Comparison of ENCODE assay signal across 16 cellular contexts in genomic region chr5:92800360-92800759, GRCh38.
A peak's percentile ranks its signal among the peaks of the same experiment; 100 is the strongest.
DNase-seq lines count a peak whose midpoint lies in the region; ATAC-seq and TF ChIP-seq lines count a peak whose summit lies in the region.
"Had no signal": no experiment of that assay in that cellular context is flagged by ENCODE, and none has a peak within 500 bp of the region (broad histone marks: within the 10 kb centered on the region; RNA-seq: fewer than 3 reads in every experiment).

No MANE protein-coding gene starts in this region.

- no peaks in the 10 kb centered on the region for H3K79me2 ChIP-seq in PC-3 (ENCODE audit: low read length)

- no peak overlapping the region for H3K9ac ChIP-seq in PC-3 (ENCODE audit: low read length)

- no peaks in the 10 kb centered on the region for H3K9me2 ChIP-seq in PC-3 (replicated peaks; ENCODE audit: low read length)

- no peaks in the 10 kb centered on the region for H4K20me1 ChIP-seq in PC-3 (ENCODE audit: low read length)

- H3K27ac Mint-ChIP-seq in naive thymus-derived CD8-positive, alpha-beta T cell: no peak overlapping the region
- H3K27ac Mint-ChIP-seq: CD8-positive, alpha-beta T cell; GM23338; stimulated activated naive CD8-positive, alpha-beta T cell treated with anti-CD3 and anti-CD28 coated beads, Interleukin-15, Interleukin-2, amounts not matched to agents 100 ng/mL and 50 ng/mL, for 24 hours had no signal

- H3K4me1 ChIP-seq in PC-3 (ENCODE audit: insufficient read depth, low read length): no peaks in the 10 kb centered on the region
- H3K4me1 ChIP-seq: ascending aorta had no signal

- H2AFZ ChIP-seq in PC-3 (ENCODE audit: low read length): no peak overlapping the region
- H2AFZ ChIP-seq: GM23338 had no signal

- H3K36me3 ChIP-seq in PC-3 (ENCODE audit: low read depth, low read length): no peaks in the 10 kb centered on the region
- H3K36me3 ChIP-seq: ascending aorta had no signal

- CTCF ChIA-PET in PC-3 (lab: Charles Lee): no interaction called here

- DNase-seq in DMS53 treated with DMSO at 0.1 percent for 48 hours (lab: John Stamatoyannopoulos, UW; ENCODE audit: unreplicated experiment) (peak; percentile 60), NCI-H1417 (lab: John Stamatoyannopoulos, UW) (peak; percentile 3 to 73 (median 14)), PC-3 (no peak), fibroblast of villous mesenchyme (ENCODE audit: low read depth) (peak; percentile 93), SKM-1 (lab: John Stamatoyannopoulos, UW; ENCODE audit: unreplicated experiment) (no peak)
- DNase-seq in naive thymus-derived CD8-positive, alpha-beta T cell: no peak
- DNase-seq: activated T-cell treated with anti-CD3 and anti-CD28 coated beads, Interleukin-2, amount 50 U/mL, for 4 hours; CD8-positive, alpha-beta T cell; NCI-H82; psoas muscle; stimulated activated CD4-positive, alpha-beta T cell treated with anti-CD3 and anti-CD28 coated beads, Interleukin-4, amount 100 ng/mL, for 4 hours had no signal

- no peaks in the 10 kb centered on the region for H3K36me3 Mint-ChIP-seq in naive thymus-derived CD8-positive, alpha-beta T cell
- H3K36me3 Mint-ChIP-seq: CD8-positive, alpha-beta T cell had no signal

- ATAC-seq in PC-3 (peak; percentile 48), HG02973 (IDR thresholded peaks at IDR 0.05; ENCODE audit: unreplicated experiment) (no peak), HG03520 (IDR thresholded peaks at IDR 0.05; ENCODE audit: unreplicated experiment) (no peak)
- ATAC-seq in naive thymus-derived CD8-positive, alpha-beta T cell: no peak
- ATAC-seq: activated T-cell treated with anti-CD3 and anti-CD28 coated beads, Interleukin-2, amount 50 U/mL, for 4 hours; CD8-positive, alpha-beta T cell; GM23338; psoas muscle had no signal

- H3F3A ChIP-seq in PC-3 (ENCODE audit: low read length, unreplicated experiment): no peaks in the 10 kb centered on the region

- TF ChIP-seq CTCF in PC-3 (conservative IDR thresholded peaks at IDR 0.05; ENCODE audit: low read depth, low read length) (no peak), fibroblast of villous mesenchyme (IDR thresholded peaks at IDR 0.05; ENCODE audit: insufficient read depth, low read depth, low read length) (no peak)

- H3K27me3 ChIP-seq in PC-3 (ENCODE audit: low read length): no peaks in the 10 kb centered on the region
- H3K27me3 ChIP-seq: ascending aorta had no signal

- H3K4me3 ChIP-seq in PC-3 (ENCODE audit: low read length): no peak overlapping the region
- no peak overlapping the region for H3K4me3 ChIP-seq in fibroblast of villous mesenchyme (ENCODE audit: low read depth, low read length)
- H3K4me3 ChIP-seq: ascending aorta, GM23338, psoas muscle had no signal

- H3K27ac ChIP-seq in PC-3 (ENCODE audit: low read length): no peak overlapping the region
- H3K27ac ChIP-seq: ascending aorta, psoas muscle had no signal

- no peak overlapping the region for H3K4me2 ChIP-seq in PC-3 (ENCODE audit: low read length)
- H3K4me2 ChIP-seq: GM23338 had no signal

- POLR2A ChIA-PET in PC-3 (lab: Charles Lee; ENCODE audit: unreplicated experiment): no interaction called here
- POLR2A ChIA-PET in naive thymus-derived CD8-positive, alpha-beta T cell (lab: Charles Lee): no interaction called here

- H3K9me3 Mint-ChIP-seq in naive thymus-derived CD8-positive, alpha-beta T cell: peaks cover 2 to 19% (median 7%) of the 10 kb centered on the region in 9 donors

- intact Hi-C loops in PC-3 (cut with micrococcal nuclease): no loop called here

- H3K27me3 Mint-ChIP-seq in naive thymus-derived CD8-positive, alpha-beta T cell: no peaks in the 10 kb centered on the region
- H3K27me3 Mint-ChIP-seq: stimulated activated naive CD8-positive, alpha-beta T cell treated with anti-CD3 and anti-CD28 coated beads, Interleukin-15, Interleukin-2, amounts not matched to agents 100 ng/mL and 50 ng/mL, for 24 hours had no signal

- no peaks in the 10 kb centered on the region for H3K4me1 Mint-ChIP-seq in naive thymus-derived CD8-positive, alpha-beta T cell
- H3K4me1 Mint-ChIP-seq: GM23338 had no signal

- H3K4me3 Mint-ChIP-seq in naive thymus-derived CD8-positive, alpha-beta T cell: no peak overlapping the region
- H3K4me3 Mint-ChIP-seq: activated T-cell treated with anti-CD3 and anti-CD28 coated beads, Interleukin-2, amount 50 U/mL, for 4 hours; CD8-positive, alpha-beta T cell; GM23338; stimulated activated naive CD8-positive, alpha-beta T cell treated with anti-CD3 and anti-CD28 coated beads, Interleukin-15, Interleukin-2, amounts not matched to agents 100 ng/mL and 50 ng/mL, for 24 hours had no signal

- no peaks in the 10 kb centered on the region for H3K9me3 ChIP-seq in PC-3 (ENCODE audit: low read length)
- H3K9me3 ChIP-seq: ascending aorta had no signal

- no TSS peak for BruUV-seq in PC-3 (replicated peaks; lab: Mats Ljungman, UMichigan)

Comparison
In these comparisons a context has a peak if more than half of its experiments do, and no peak if none do; other contexts are left out.
1. DNase-seq: peak in DMS53 treated with DMSO at 0.1 percent for 48 hours (single experiment), NCI-H1417 (3 of 3) and fibroblast of villous mesenchyme (single experiment); none in PC-3 (single experiment), SKM-1 (single experiment) and naive thymus-derived CD8-positive, alpha-beta T cell (0 of 10).